ENCODE assay signal across 1 cellular context in genomic region chr2:159774370-159774990, GRCh38.
TF ChIP-seq lines count a peak whose summit lies in the region.

No MANE protein-coding gene starts in this region.

TF ChIP-seq in GM23338, 12 proteins besides CTCF, POLR2A, EP300 and RAD21 (continued from another document):
- no peak for TF ChIP-seq ZNF462 (CRISPR knock-in tag; IDR thresholded peaks at IDR 0.05)
- no peak for TF ChIP-seq CREB1 (CRISPR knock-in tag; IDR thresholded peaks at IDR 0.05; ENCODE audit: low read depth)
- no peak for TF ChIP-seq EZH2phosphoT487 (IDR thresholded peaks at IDR 0.05; ENCODE audit: unreplicated experiment)
- no peak for TF ChIP-seq NANOG (IDR thresholded peaks at IDR 0.05; ENCODE audit: borderline replicate concordance)
- no peak for TF ChIP-seq ZNF114 (CRISPR knock-in tag; IDR thresholded peaks at IDR 0.05)
- no peak for TF ChIP-seq ZNF331 (CRISPR knock-in tag; IDR thresholded peaks at IDR 0.05; ENCODE audit: low read depth)
